In genomic region chr7:15508258-15508657, GRCh38 we compare ENCODE assay signal across 17 cellular contexts. TPM values are rescaled to one million over a fixed set of nuclear protein-coding genes. Genes with fewer than 3 reads are reported as not detected.
A peak's percentile ranks its signal among the peaks of the same experiment; 100 is the strongest.
DNase-seq lines count a peak whose midpoint lies in the region; ATAC-seq, FAIRE-seq and TF ChIP-seq lines count a peak whose summit lies in the region.
"Had no signal": no experiment of that assay in that cellular context is flagged by ENCODE, and none has a peak within 500 bp of the region (broad histone marks: within the 10 kb centered on the region; RNA-seq: fewer than 3 reads in every experiment).

No MANE protein-coding gene starts in this region.

- no peak overlapping the region for H3K27ac Mint-ChIP-seq in immature natural killer cell
- H3K27ac Mint-ChIP-seq: activated CD8-positive, alpha-beta T cell treated with anti-CD3 and anti-CD28 coated beads, Interleukin-2, amount 10 ng/mL, durations not matched to agents 7 days and 5 days; activated T-helper 2 cell treated with anti-CD3 and anti-CD28 coated beads, Interferon-gamma antibody, Interleukin-2, Interleukin-4, amounts not matched to agents 10 μg/mL and 5 μg/mL and 100 μg/mL, durations not matched to agents 14 hours and 24 hours and 36 hours; natural killer cell treated with Interleukin-12 subunit alpha and Interleukin-12 subunit beta and Interleukin-15 and Interleukin-18, amount 100 ng/mL, for 72 hours had no signal

- H3K27me3 ChIP-seq in GM23248 (replicated peaks; ENCODE audit: insufficient read depth): no peaks in the 10 kb centered on the region
- H3K27me3 ChIP-seq: BLaER1 had no signal

- ATAC-seq in left cardiac atrium (no peak), GM21717 (IDR thresholded peaks at IDR 0.05; ENCODE audit: unreplicated experiment) (no peak)
- ATAC-seq: activated CD8-positive, alpha-beta T cell treated with anti-CD3 and anti-CD28 coated beads, Interleukin-2, amount 10 ng/mL, durations not matched to agents 7 days and 5 days; natural killer cell treated with Interleukin-12 subunit alpha and Interleukin-12 subunit beta and Interleukin-15 and Interleukin-18, amount 100 ng/mL, for 72 hours had no signal

- no peaks in the 10 kb centered on the region for H3K9me3 ChIP-seq in GM23248 (ENCODE audit: low read depth)
- H3K9me3 ChIP-seq: BLaER1 had no signal

- DNase-seq in GM23248 (peak; percentile 43), amniotic epithelial cell (ENCODE audit: low read depth) (peak; percentile 7), fibroblast of villous mesenchyme (ENCODE audit: low read depth) (peak; percentile 15), putamen (ENCODE audit: low spot score) (peak; percentile 61), RCC 7860 (ENCODE audit: low spot score) (no peak), immature natural killer cell (no peak), left cardiac atrium (no peak)
- DNase-seq: activated CD8-positive, alpha-beta T cell treated with anti-CD3 and anti-CD28 coated beads, Interleukin-2, amount 10 ng/mL, durations not matched to agents 7 days and 5 days; amniotic stem cell; NCI-H187 treated with DMSO at 0.1 percent for 48 hours; NCI-H526; stimulated activated CD4-positive, alpha-beta T cell treated with anti-CD3 and anti-CD28 coated beads, Interleukin-2, amount 100 ng/mL, for 24 hours; T-helper 1 cell had no signal

- H3K4me2 ChIP-seq in GM23248 (ENCODE audit: unreplicated experiment): no peak overlapping the region
- H3K4me2 ChIP-seq: BLaER1 had no signal

- no peaks in the 10 kb centered on the region for H3K79me2 ChIP-seq in GM23248 (ENCODE audit: insufficient read depth)

- no peaks in the 10 kb centered on the region for H3K36me3 ChIP-seq in GM23248 (ENCODE audit: low read depth)
- H3K36me3 ChIP-seq: BLaER1 had no signal

- 49 to 54% methylated on average over 3 of the region's 3 CpGs for WGBS in GM23248 (ENCODE audit: low coverage in 1 of 2, low lambda C conversion rate in 2 of 2, missing lambda C conversion rate in 2 of 2), 2 experiments

- H3K4me1 Mint-ChIP-seq in immature natural killer cell: no peaks in the 10 kb centered on the region

- no peaks in the 10 kb centered on the region for H3K36me3 Mint-ChIP-seq in immature natural killer cell
- H3K36me3 Mint-ChIP-seq: natural killer cell treated with Interleukin-12 subunit alpha and Interleukin-12 subunit beta and Interleukin-15 and Interleukin-18, amount 100 ng/mL, for 72 hours had no signal

- intact Hi-C loops in left cardiac atrium (cut with DNase I): no loop called here

- H3K27me3 Mint-ChIP-seq in immature natural killer cell (ENCODE audit: low read depth in 3 of 3): peaks cover 0 to 2% (median 0%) of the 10 kb centered on the region in 3 donors
- H3K27me3 Mint-ChIP-seq: natural killer cell treated with Interleukin-12 subunit alpha and Interleukin-12 subunit beta and Interleukin-15 and Interleukin-18, amount 100 ng/mL, for 72 hours had no signal

- in situ Hi-C loops in GM23248 (cut with MboI): no loop called here

- no peak overlapping the region for H3K4me3 Mint-ChIP-seq in immature natural killer cell
- H3K4me3 Mint-ChIP-seq: activated CD8-positive, alpha-beta T cell treated with anti-CD3 and anti-CD28 coated beads, Interleukin-2, amount 10 ng/mL, durations not matched to agents 7 days and 5 days; natural killer cell treated with Interleukin-12 subunit alpha and Interleukin-12 subunit beta and Interleukin-15 and Interleukin-18, amount 100 ng/mL, for 72 hours had no signal

- no peak overlapping the region for H3K27ac ChIP-seq in GM23248
- H3K27ac ChIP-seq: BLaER1 had no signal

- no peaks in the 10 kb centered on the region for H3F3A ChIP-seq in GM23248 (ENCODE audit: insufficient read depth)

- no peak for TF ChIP-seq CTCF in fibroblast of villous mesenchyme (IDR thresholded peaks at IDR 0.05; ENCODE audit: insufficient read depth, low read depth, low read length)

- H3K4me1 ChIP-seq in GM23248 (ENCODE audit: insufficient read depth): 0 out of 2 replicates have a peak, but pooled peaks cover 7% of the 10 kb centered on the region
- H3K4me1 ChIP-seq: BLaER1 had no signal

- no peak overlapping the region for H3K9ac ChIP-seq in GM23248
- H3K9ac ChIP-seq: BLaER1 had no signal

- H2AFZ ChIP-seq in GM23248: 0 out of 2 replicates have a peak overlapping the region, but pooled peaks have one; percentile 12

- no peak overlapping the region for H3K4me3 ChIP-seq in GM23248
- H3K4me3 ChIP-seq in fibroblast of villous mesenchyme (ENCODE audit: low read depth, low read length): no peak overlapping the region
- H3K4me3 ChIP-seq: BLaER1 had no signal

- no peaks in the 10 kb centered on the region for H4K20me1 ChIP-seq in GM23248 (ENCODE audit: insufficient read depth)
- H4K20me1 ChIP-seq: BLaER1 had no signal

- H3K9me3 Mint-ChIP-seq in immature natural killer cell: peaks cover 0 to 32% (median 17%) of the 10 kb centered on the region in 6 donors

- FAIRE-seq in RCC 7860 (lab: Jason Lieb, UNC): no peak

- H3K9me2 ChIP-seq in GM23248 (ENCODE audit: insufficient read depth): no peaks in the 10 kb centered on the region

RNA-seq across cellular contexts. Expression of gene AGMO, which starts 53.6 kb away (rescaled TPM):
- total RNA-seq in GM23248 (2014; rRNA removed; shearing (Covaris generic)): not detected in 2 replicates
- not detected in 2 replicates for polyA plus RNA-seq in GM23248 (2016; fragmentation: Nextera tagmentation; extraction: Ambion mirVana)
- total RNA-seq in fibroblast of villous mesenchyme: not detected in 2 replicates
- not detected for polyA plus RNA-seq in immature natural killer cell
- under 1 TPM; 0.55 to 0.62 TPM for total RNA-seq in left cardiac atrium
- total RNA-seq: activated CD8-positive, alpha-beta T cell treated with anti-CD3 and anti-CD28 coated beads, Interleukin-2, amount 10 ng/mL, durations not matched to agents 7 days and 5 days; activated T-helper 2 cell treated with anti-CD3 and anti-CD28 coated beads, Interferon-gamma antibody, Interleukin-2, Interleukin-4, amounts not matched to agents 10 μg/mL and 5 μg/mL and 100 μg/mL, durations not matched to agents 14 hours and 24 hours and 36 hours; natural killer cell treated with Interleukin-12 subunit alpha and Interleukin-12 subunit beta and Interleukin-15 and Interleukin-18, amount 100 ng/mL, for 72 hours had no signal

Comparison
In these comparisons a context has a peak if more than half of its experiments do, and no peak if none do; other contexts are left out.
1. DNase-seq: peak in GM23248 (single experiment), amniotic epithelial cell (single experiment), fibroblast of villous mesenchyme (single experiment) and putamen (single experiment); none in RCC 7860 (single experiment), immature natural killer cell (0 of 3) and left cardiac atrium (single experiment).